9 cellular contexts compared by ENCODE assay signal in genomic region chr7:80312139-80312661, GRCh38.
DNase-seq lines count a peak whose midpoint lies in the region; ATAC-seq and TF ChIP-seq lines count a peak whose summit lies in the region.
"Had no signal": no experiment of that assay in that cellular context is flagged by ENCODE, and none has a peak within 500 bp of the region (broad histone marks: within the 10 kb centered on the region; RNA-seq: fewer than 3 reads in every experiment).

No MANE protein-coding gene starts in this region.

- H3K79me2 ChIP-seq in neural progenitor cell (ENCODE audit: low read depth) = no peaks in the 10 kb centered on the region

- H3K36me3 ChIP-seq in neural progenitor cell (no peaks in the 10 kb centered on the region), Peyer's patch (no peaks in the 10 kb centered on the region)

- no peaks in the 10 kb centered on the region for H3K27me3 Mint-ChIP-seq in endothelial cell (ENCODE audit: unreplicated experiment)
- no peaks in the 10 kb centered on the region for H3K27me3 Mint-ChIP-seq in neural progenitor cell (ENCODE audit: insufficient read depth, low read depth)
- H3K27me3 Mint-ChIP-seq in effector memory CD8-positive, alpha-beta T cell = no peaks in the 10 kb centered on the region

- H3K36me3 Mint-ChIP-seq in endothelial cell (ENCODE audit: low read depth, unreplicated experiment) (no peaks in the 10 kb centered on the region), neural progenitor cell (no peaks in the 10 kb centered on the region)
- no peaks in the 10 kb centered on the region for H3K36me3 Mint-ChIP-seq in effector memory CD8-positive, alpha-beta T cell (ENCODE audit: insufficient read depth)

- H3K27ac Mint-ChIP-seq in endothelial cell (ENCODE audit: unreplicated experiment) (peak overlapping the region; percentile 96), neural progenitor cell (peak overlapping the region; percentile 50)
- H3K27ac Mint-ChIP-seq in effector memory CD8-positive, alpha-beta T cell = no peak overlapping the region

- no peaks in the 10 kb centered on the region for H3K4me1 ChIP-seq in neural progenitor cell
- peaks cover 0 to 4% (median 0%) of the 10 kb centered on the region in 4 donors for H3K4me1 ChIP-seq in Peyer's patch

- H2AFZ ChIP-seq in neural progenitor cell (replicated peaks) = no peak overlapping the region

- H3F3A ChIP-seq in neural progenitor cell (ENCODE audit: low read depth) = no peaks in the 10 kb centered on the region

- no peak overlapping the region for H3K27ac ChIP-seq in neural progenitor cell
- peak overlapping the region in 1 of 4 donors; percentile 56 for H3K27ac ChIP-seq in Peyer's patch

- peak; percentile 15 for DNase-seq in GM03348 (ENCODE audit: low spot score)
- DNase-seq in NCI-H345 (lab: John Stamatoyannopoulos, UW) = peak; percentile 53
- DNase-seq in endothelial cell (ENCODE audit: low spot score) = peak; percentile 42
- DNase-seq in neural progenitor cell (ENCODE audit: low spot score) = no peak
- no peak for DNase-seq in Peyer's patch
- DNase-seq in GDM1 (lab: John Stamatoyannopoulos, UW) = no peak
- no peak for DNase-seq in effector memory CD8-positive, alpha-beta T cell
- DNase-seq: Kasumi-1 had no signal

- H3K9ac ChIP-seq in neural progenitor cell = no peak overlapping the region

- H3K4me3 Mint-ChIP-seq in endothelial cell (ENCODE audit: unreplicated experiment) (no peak overlapping the region), neural progenitor cell (no peak overlapping the region)
- no peak overlapping the region for H3K4me3 Mint-ChIP-seq in effector memory CD8-positive, alpha-beta T cell

- H3K9me3 Mint-ChIP-seq in endothelial cell (ENCODE audit: unreplicated experiment) (no peaks in the 10 kb centered on the region), neural progenitor cell (no peaks in the 10 kb centered on the region)
- peaks cover 5 to 10% of the 10 kb centered on the region in 2 donors for H3K9me3 Mint-ChIP-seq in effector memory CD8-positive, alpha-beta T cell

- H3K9me3 ChIP-seq in neural progenitor cell (ENCODE audit: low read depth) = no peaks in the 10 kb centered on the region
- H3K9me3 ChIP-seq in Peyer's patch = no peaks in the 10 kb centered on the region

- H4K20me1 ChIP-seq in neural progenitor cell (ENCODE audit: low read depth) = no peaks in the 10 kb centered on the region

- H3K27me3 ChIP-seq in neural progenitor cell (no peaks in the 10 kb centered on the region), Peyer's patch (no peaks in the 10 kb centered on the region)

- H3K4me3 ChIP-seq in neural progenitor cell = no peak overlapping the region
- no peak overlapping the region for H3K4me3 ChIP-seq in Peyer's patch

- TF ChIP-seq CTCF in endothelial cell (IDR thresholded peaks at IDR 0.05; ENCODE audit: unreplicated experiment) = no peak
- TF ChIP-seq CTCF in neural progenitor cell (IDR thresholded peaks at IDR 0.05) = no peak
- TF ChIP-seq CTCF in Peyer's patch (IDR thresholded peaks at IDR 0.05) = no peak

- peaks cover 10% of the 10 kb centered on the region for H3K4me1 Mint-ChIP-seq in endothelial cell (ENCODE audit: unreplicated experiment)
- H3K4me1 Mint-ChIP-seq in neural progenitor cell = peaks cover 11% of the 10 kb centered on the region
- no peaks in the 10 kb centered on the region for H3K4me1 Mint-ChIP-seq in effector memory CD8-positive, alpha-beta T cell (ENCODE audit: low read depth in 2 of 2)

- TF ChIP-seq POLR2A in Peyer's patch (IDR thresholded peaks at IDR 0.05) = no peak

- H3K4me2 ChIP-seq in neural progenitor cell = no peak overlapping the region

- ATAC-seq in HG03469 (IDR thresholded peaks at IDR 0.05; ENCODE audit: unreplicated experiment) = no peak
- no peak for ATAC-seq in effector memory CD8-positive, alpha-beta T cell (replicated peaks)

Comparison
In these comparisons a context has a peak if more than half of its experiments do, and no peak if none do; other contexts are left out.
1. DNase-seq: peak in GM03348 (single experiment), NCI-H345 (single experiment) and endothelial cell (single experiment); none in neural progenitor cell (single experiment), Peyer's patch (0 of 3), GDM1 (single experiment) and effector memory CD8-positive, alpha-beta T cell (0 of 3).
2. H3K27ac Mint-ChIP-seq: peak in endothelial cell (single experiment) and neural progenitor cell (single experiment); none in effector memory CD8-positive, alpha-beta T cell (0 of 2).